In the genomic region with DNA sequence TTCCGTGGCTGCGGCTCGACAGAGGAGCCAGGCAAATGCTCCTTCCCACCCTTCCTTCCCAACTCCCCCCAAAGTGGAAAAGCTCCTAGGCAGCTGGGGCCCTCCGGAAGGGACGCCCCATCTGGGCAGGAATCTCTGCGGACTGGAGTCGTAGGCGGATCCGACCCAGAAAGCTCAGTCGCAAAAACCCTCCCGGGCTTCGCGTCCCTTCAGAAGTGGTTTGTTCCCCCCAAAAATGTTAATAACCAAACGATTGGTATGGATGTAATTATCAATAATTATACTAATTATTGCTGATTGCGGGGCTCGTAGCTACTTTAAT, we compare ENCODE assay signal across 9 cellular contexts. TPM values are rescaled to one million over a fixed set of nuclear protein-coding genes. Genes with fewer than 3 reads are reported as not detected.
DNase-seq lines count a peak whose midpoint lies in the region; ATAC-seq and TF ChIP-seq lines count a peak whose summit lies in the region.
"Had no signal": no experiment of that assay in that cellular context is flagged by ENCODE, and none has a peak within 500 bp of the region (broad histone marks: within the 10 kb centered on the region; RNA-seq: fewer than 3 reads in every experiment).

No MANE protein-coding gene starts in this region.

- H3K79me2 ChIP-seq in neural cell (replicated peaks; ENCODE audit: insufficient read depth, low read length) = no peaks in the 10 kb centered on the region

- no peak overlapping the region for H3K27ac ChIP-seq in BLaER1 treated with 17β-estradiol and CSF1 and Interleukin-3, amounts not matched to agents 10 nM and 100 nM
- H3K27ac ChIP-seq in effector memory CD4-positive, alpha-beta T cell (ENCODE audit: insufficient read depth, low read length, poor library complexity, severe bottlenecking) = no peak overlapping the region
- no peak overlapping the region for H3K27ac ChIP-seq in neural cell (ENCODE audit: low read length)

- H3K9me3 Mint-ChIP-seq in IgD-negative memory B cell = peaks cover 0 to 4% (median 0%) of the 10 kb centered on the region in 3 donors

- H3K27me3 Mint-ChIP-seq in IgD-negative memory B cell = peaks cover 40% of the 10 kb centered on the region

- no peaks in the 10 kb centered on the region for H3K36me3 ChIP-seq in BLaER1 treated with 17β-estradiol and CSF1 and Interleukin-3, amounts not matched to agents 10 nM and 100 nM
- no peaks in the 10 kb centered on the region for H3K36me3 ChIP-seq in effector memory CD4-positive, alpha-beta T cell (ENCODE audit: control insufficient read depth, insufficient read depth, low read length)
- H3K36me3 ChIP-seq in neural cell (ENCODE audit: insufficient read depth, low read length) = no peaks in the 10 kb centered on the region

- peaks cover 0 to 43% (median 18%) of the 10 kb centered on the region in 11 experiments; a peak in 14 of 22 replicates for H4K20me1 ChIP-seq in BLaER1 treated with 17β-estradiol and CSF1 and Interleukin-3, amounts not matched to agents 10 nM and 100 nM
- H4K20me1 ChIP-seq in neural cell (ENCODE audit: insufficient read depth) = no peaks in the 10 kb centered on the region

- no peak for TF ChIP-seq CTCF in neural cell (IDR thresholded peaks at IDR 0.05; ENCODE audit: poor library complexity, severe bottlenecking)

- H3K27ac Mint-ChIP-seq in IgD-negative memory B cell = peak overlapping the region in 2 of 3 donors; percentile 88 to 98

- H3K4me1 ChIP-seq in BLaER1 treated with 17β-estradiol and CSF1 and Interleukin-3, amounts not matched to agents 10 nM and 100 nM = peaks cover 47 to 73% (median 60%) of the 10 kb centered on the region in 10 experiments
- H3K4me1 ChIP-seq in effector memory CD4-positive, alpha-beta T cell (ENCODE audit: control insufficient read depth, insufficient read depth, low read length, poor library complexity, severe bottlenecking) = peaks cover 43% of the 10 kb centered on the region

- peak overlapping the region; percentile 86 to 98 (median 94) for H3K4me2 ChIP-seq in BLaER1 treated with 17β-estradiol and CSF1 and Interleukin-3, amounts not matched to agents 10 nM and 100 nM
- no peak overlapping the region for H3K4me2 ChIP-seq in neural cell (ENCODE audit: low read length)

- peak overlapping the region; percentile 47 to 66 (median 58) for H3K4me3 ChIP-seq in BLaER1 treated with 17β-estradiol and CSF1 and Interleukin-3, amounts not matched to agents 10 nM and 100 nM
- peak overlapping the region; percentile 65 for H3K4me3 ChIP-seq in effector memory CD4-positive, alpha-beta T cell (ENCODE audit: insufficient read depth, low read depth, low read length, poor library complexity, severe bottlenecking)
- peak overlapping the region; percentile 44 for H3K4me3 ChIP-seq in neural cell (ENCODE audit: low read length)

- H3K27me3 ChIP-seq in BLaER1 treated with 17β-estradiol and CSF1 and Interleukin-3, amounts not matched to agents 10 nM and 100 nM = peaks cover 69 to 81% (median 78%) of the 10 kb centered on the region in 11 experiments
- H3K27me3 ChIP-seq in effector memory CD4-positive, alpha-beta T cell (replicated peaks; ENCODE audit: control insufficient read depth, insufficient read depth, low read length, poor library complexity, severe bottlenecking) = peaks cover 44% of the 10 kb centered on the region
- peaks cover 77% of the 10 kb centered on the region for H3K27me3 ChIP-seq in neural cell (ENCODE audit: insufficient read depth, low read depth, low read length)

- no peak overlapping the region for H2AFZ ChIP-seq in neural cell (ENCODE audit: low read depth, low read length)

- peak overlapping the region; percentile 73 to 90 (median 85) for H3K4me3 Mint-ChIP-seq in IgD-negative memory B cell

- no peak for TF ChIP-seq RAD21 in neural cell (conservative IDR thresholded peaks at IDR 0.05)

- no peak for DNase-seq in effector memory CD4-positive, alpha-beta T cell
- DNase-seq: amniotic stem cell had no signal

- ATAC-seq in HG02610 (IDR thresholded peaks at IDR 0.05; ENCODE audit: unreplicated experiment) = no peak
- no peak for ATAC-seq in HG03520 (IDR thresholded peaks at IDR 0.05; ENCODE audit: unreplicated experiment)
- ATAC-seq in HG02798 (IDR thresholded peaks at IDR 0.05; ENCODE audit: poor library complexity, unreplicated experiment) = no peak
- no peak for ATAC-seq in HG03045 (IDR thresholded peaks at IDR 0.05; ENCODE audit: unreplicated experiment)

- H3K4me1 Mint-ChIP-seq in IgD-negative memory B cell = peaks cover 19 to 42% (median 28%) of the 10 kb centered on the region in 3 donors

- TF ChIP-seq EP300 in neural cell (conservative IDR thresholded peaks at IDR 0.05; ENCODE audit: poor library complexity, severe bottlenecking) = no peak

- peak overlapping the region in 7 of 11 experiments; percentile 9 to 50 (median 24); a peak in 6 of 22 replicates for H3K9ac ChIP-seq in BLaER1 treated with 17β-estradiol and CSF1 and Interleukin-3, amounts not matched to agents 10 nM and 100 nM
- H3K9ac ChIP-seq in neural cell (ENCODE audit: low read length) = no peak overlapping the region

- no peaks in the 10 kb centered on the region for H3K9me2 ChIP-seq in neural cell (ENCODE audit: insufficient read depth, low read length)

- peaks cover 2% of the 10 kb centered on the region for H3K36me3 Mint-ChIP-seq in IgD-negative memory B cell

- H3K9me3 ChIP-seq in BLaER1 treated with 17β-estradiol and CSF1 and Interleukin-3, amounts not matched to agents 10 nM and 100 nM (replicated peaks in 1 of 11) = no peaks in the 10 kb centered on the region
- H3K9me3 ChIP-seq in effector memory CD4-positive, alpha-beta T cell (ENCODE audit: control insufficient read depth, low read length) = no peaks in the 10 kb centered on the region
- H3K9me3 ChIP-seq in neural cell (ENCODE audit: low read length) = no peaks in the 10 kb centered on the region

- no peaks in the 10 kb centered on the region for H3F3A ChIP-seq in neural cell (ENCODE audit: insufficient read depth, low read length, poor library complexity, severe bottlenecking)

TF ChIP-seq in neural cell, 6 proteins besides CTCF, POLR2A, EP300 and RAD21:
- TF ChIP-seq TAF1 (IDR thresholded peaks at IDR 0.05; ENCODE audit: low read depth) = no peak
- no peak for TF ChIP-seq EZH2 (IDR thresholded peaks at IDR 0.05; ENCODE audit: borderline replicate concordance, insufficient read depth, low read length, poor library complexity, severe bottlenecking)
- no peak for TF ChIP-seq MXI1 (conservative IDR thresholded peaks at IDR 0.05; ENCODE audit: poor library complexity, severe bottlenecking)
- TF ChIP-seq, protein P1, sequence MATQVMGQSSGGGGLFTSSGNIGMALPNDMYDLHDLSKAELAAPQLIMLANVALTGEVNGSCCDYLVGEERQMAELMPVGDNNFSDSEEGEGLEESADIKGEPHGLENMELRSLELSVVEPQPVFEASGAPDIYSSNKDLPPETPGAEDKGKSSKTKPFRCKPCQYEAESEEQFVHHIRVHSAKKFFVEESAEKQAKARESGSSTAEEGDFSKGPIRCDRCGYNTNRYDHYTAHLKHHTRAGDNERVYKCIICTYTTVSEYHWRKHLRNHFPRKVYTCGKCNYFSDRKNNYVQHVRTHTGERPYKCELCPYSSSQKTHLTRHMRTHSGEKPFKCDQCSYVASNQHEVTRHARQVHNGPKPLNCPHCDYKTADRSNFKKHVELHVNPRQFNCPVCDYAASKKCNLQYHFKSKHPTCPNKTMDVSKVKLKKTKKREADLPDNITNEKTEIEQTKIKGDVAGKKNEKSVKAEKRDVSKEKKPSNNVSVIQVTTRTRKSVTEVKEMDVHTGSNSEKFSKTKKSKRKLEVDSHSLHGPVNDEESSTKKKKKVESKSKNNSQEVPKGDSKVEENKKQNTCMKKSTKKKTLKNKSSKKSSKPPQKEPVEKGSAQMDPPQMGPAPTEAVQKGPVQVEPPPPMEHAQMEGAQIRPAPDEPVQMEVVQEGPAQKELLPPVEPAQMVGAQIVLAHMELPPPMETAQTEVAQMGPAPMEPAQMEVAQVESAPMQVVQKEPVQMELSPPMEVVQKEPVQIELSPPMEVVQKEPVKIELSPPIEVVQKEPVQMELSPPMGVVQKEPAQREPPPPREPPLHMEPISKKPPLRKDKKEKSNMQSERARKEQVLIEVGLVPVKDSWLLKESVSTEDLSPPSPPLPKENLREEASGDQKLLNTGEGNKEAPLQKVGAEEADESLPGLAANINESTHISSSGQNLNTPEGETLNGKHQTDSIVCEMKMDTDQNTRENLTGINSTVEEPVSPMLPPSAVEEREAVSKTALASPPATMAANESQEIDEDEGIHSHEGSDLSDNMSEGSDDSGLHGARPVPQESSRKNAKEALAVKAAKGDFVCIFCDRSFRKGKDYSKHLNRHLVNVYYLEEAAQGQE (IDR thresholded peaks at IDR 0.05; ENCODE audit: borderline replicate concordance) = no peak
- TF ChIP-seq POLR2AphosphoS5 (IDR thresholded peaks at IDR 0.05) = no peak
- no peak for TF ChIP-seq SMC3 (conservative IDR thresholded peaks at IDR 0.05; ENCODE audit: poor library complexity)

RNA-seq across cellular contexts. Expression of a gene that starts 3.8 kb away (rescaled TPM):
- polyA plus RNA-seq in IgD-negative memory B cell = not detected
- not detected in 2 replicates for polyA plus RNA-seq in neural cell
- not detected in 2 replicates for polyA minus RNA-seq in neural cell

RNA-seq across cellular contexts. Expression of a gene that starts 10.8 kb away (rescaled TPM):
- not detected for polyA plus RNA-seq in IgD-negative memory B cell
- polyA plus RNA-seq in neural cell = 0.81 and 0.94 TPM in 2 replicates
- polyA minus RNA-seq in neural cell = 1.5 and 2.1 TPM in 2 replicates
